In genomic region chr15:56732135-56732880, GRCh38 we compare ENCODE assay signal across 8 cellular contexts. TPM values are rescaled to one million over a fixed set of nuclear protein-coding genes. Genes with fewer than 3 reads are reported as not detected.
A peak's percentile ranks its signal among the peaks of the same experiment; 100 is the strongest.
DNase-seq lines count a peak whose midpoint lies in the region; ATAC-seq and TF ChIP-seq lines count a peak whose summit lies in the region.

No MANE protein-coding gene starts in this region.

- peak overlapping the region; percentile 82 to 92 (median 88) for H3K9ac ChIP-seq in BLaER1 treated with 17β-estradiol and CSF1 and Interleukin-3, amounts not matched to agents 10 nM and 100 nM

- TF ChIP-seq CTCF in Peyer's patch (IDR thresholded peaks at IDR 0.05) (no peak), coronary artery (IDR thresholded peaks at IDR 0.05) (no peak), lung (IDR thresholded peaks at IDR 0.05; ENCODE audit: control extremely low read depth, extremely low read depth) (no peak), thyroid gland (IDR thresholded peaks at IDR 0.05) (no peak)

- peaks cover 13 to 44% (median 19%) of the 10 kb centered on the region in 10 experiments for H3K4me1 ChIP-seq in BLaER1 treated with 17β-estradiol and CSF1 and Interleukin-3, amounts not matched to agents 10 nM and 100 nM
- H3K4me1 ChIP-seq in Peyer's patch (peaks cover 0 to 25% (median 0%) of the 10 kb centered on the region in 4 donors), lung (ENCODE audit: control insufficient read depth in 2 of 2, insufficient read depth in 2 of 2, low read length in 2 of 2) (peaks cover 3 to 21% of the 10 kb centered on the region in 2 donors), thyroid gland (peaks cover 24 to 28% of the 10 kb centered on the region in 2 donors)

- H3K4me2 ChIP-seq in BLaER1 treated with 17β-estradiol and CSF1 and Interleukin-3, amounts not matched to agents 10 nM and 100 nM = peak overlapping the region; percentile 76 to 92 (median 87)

- WGBS in lung, 2 donors = 5 to 9% methylated on average over 12 of the region's 12 CpGs
- WGBS in thyroid gland, 2 donors = 9 to 11% methylated on average over 12 of the region's 12 CpGs

- H3K9me3 ChIP-seq in BLaER1 treated with 17β-estradiol and CSF1 and Interleukin-3, amounts not matched to agents 10 nM and 100 nM (replicated peaks in 1 of 11) = peaks cover 0 to 15% (median 12%) of the 10 kb centered on the region in 11 experiments; a peak in 18 of 22 replicates
- H3K9me3 ChIP-seq in Peyer's patch (no peaks in the 10 kb centered on the region), lung (ENCODE audit: control insufficient read depth in 2 of 2, insufficient read depth in 1 of 2, low read length in 1 of 2) (no peaks in the 10 kb centered on the region), thyroid gland (no peaks in the 10 kb centered on the region)

- peak overlapping the region; percentile 87 to 92 (median 90) for H3K27ac ChIP-seq in BLaER1 treated with 17β-estradiol and CSF1 and Interleukin-3, amounts not matched to agents 10 nM and 100 nM
- H3K27ac ChIP-seq in Peyer's patch = peak overlapping the region; percentile 89 to 98 (median 94)
- peak overlapping the region; percentile 96 to 98 for H3K27ac ChIP-seq in coronary artery
- peak overlapping the region; percentile 93 to 99 for H3K27ac ChIP-seq in lung (ENCODE audit: low read depth in 1 of 2, low read length in 1 of 2)
- peak overlapping the region; percentile 92 to 99 (median 97) for H3K27ac ChIP-seq in thyroid gland

- H4K20me1 ChIP-seq in BLaER1 treated with 17β-estradiol and CSF1 and Interleukin-3, amounts not matched to agents 10 nM and 100 nM = no peaks in the 10 kb centered on the region; a peak in 1 of 22 replicates

- intact Hi-C loops in thyroid gland (cut with DNase I) = no loop called here

- DNase-seq in Peyer's patch (peak in 1 of 3 donors; percentile 51), coronary artery (ENCODE audit: low spot score) (no peak), lung (ENCODE audit: low spot score) (no peak), thyroid gland (peak in 1 of 2 donors; percentile 4), NCI-H1930 (lab: John Stamatoyannopoulos, UW) (no peak)

- no peak for TF ChIP-seq POLR2A in Peyer's patch (IDR thresholded peaks at IDR 0.05)
- no peak for TF ChIP-seq POLR2A in thyroid gland (IDR thresholded peaks at IDR 0.05)

- H3K4me3 ChIP-seq in BLaER1 treated with 17β-estradiol and CSF1 and Interleukin-3, amounts not matched to agents 10 nM and 100 nM = peak overlapping the region; percentile 52 to 75 (median 66)
- H3K4me3 ChIP-seq in Peyer's patch (peak overlapping the region; percentile 70 to 91 (median 80)), coronary artery (peak overlapping the region; percentile 85), lung (peak overlapping the region; percentile 64), thyroid gland (replicated peaks in 1 of 3) (peak overlapping the region in 2 of 3 donors; percentile 47 to 84)

- H3K36me3 ChIP-seq in BLaER1 treated with 17β-estradiol and CSF1 and Interleukin-3, amounts not matched to agents 10 nM and 100 nM = peaks cover 0 to 11% (median 3%) of the 10 kb centered on the region in 11 experiments; a peak in 9 of 22 replicates
- H3K36me3 ChIP-seq in Peyer's patch = no peaks in the 10 kb centered on the region
- H3K36me3 ChIP-seq in lung (ENCODE audit: control insufficient read depth in 2 of 2, insufficient read depth in 2 of 2, low read length in 2 of 2) = no peaks in the 10 kb centered on the region
- H3K36me3 ChIP-seq in thyroid gland = no peaks in the 10 kb centered on the region

- no peaks in the 10 kb centered on the region; a peak in 1 of 22 replicates for H3K27me3 ChIP-seq in BLaER1 treated with 17β-estradiol and CSF1 and Interleukin-3, amounts not matched to agents 10 nM and 100 nM
- H3K27me3 ChIP-seq in Peyer's patch = no peaks in the 10 kb centered on the region
- H3K27me3 ChIP-seq in lung (ENCODE audit: control insufficient read depth, insufficient read depth) = no peaks in the 10 kb centered on the region
- H3K27me3 ChIP-seq in thyroid gland = no peaks in the 10 kb centered on the region

- peak; percentile 7 for ATAC-seq in GM21528 (IDR thresholded peaks at IDR 0.05; ENCODE audit: low FRiP score, unreplicated experiment)
- no peak for ATAC-seq in lung (ENCODE audit: insufficient read depth, low FRiP score)
- ATAC-seq in GM18502 (IDR thresholded peaks at IDR 0.05; ENCODE audit: poor library complexity, unreplicated experiment) = no peak

RNA-seq across cellular contexts. Expression of gene ZNF280D, which starts 1.0 kb away (rescaled TPM):
- 10 to 100 TPM; 34.2 to 82.5 (median 45.1) TPM for total RNA-seq in Peyer's patch
- total RNA-seq in lung = 10 to 100 TPM; 39.0 to 88.4 TPM
- 10 to 100 TPM in 1 of 2 donors, 1 to 10 TPM in 1; 9.3 to 17.4 TPM for polyA plus RNA-seq in lung
- total RNA-seq in thyroid gland = 10 to 100 TPM; 55.6 to 81.8 (median 61.4) TPM
